Comparison of ENCODE assay signal across 24 cellular contexts in the genomic region with DNA sequence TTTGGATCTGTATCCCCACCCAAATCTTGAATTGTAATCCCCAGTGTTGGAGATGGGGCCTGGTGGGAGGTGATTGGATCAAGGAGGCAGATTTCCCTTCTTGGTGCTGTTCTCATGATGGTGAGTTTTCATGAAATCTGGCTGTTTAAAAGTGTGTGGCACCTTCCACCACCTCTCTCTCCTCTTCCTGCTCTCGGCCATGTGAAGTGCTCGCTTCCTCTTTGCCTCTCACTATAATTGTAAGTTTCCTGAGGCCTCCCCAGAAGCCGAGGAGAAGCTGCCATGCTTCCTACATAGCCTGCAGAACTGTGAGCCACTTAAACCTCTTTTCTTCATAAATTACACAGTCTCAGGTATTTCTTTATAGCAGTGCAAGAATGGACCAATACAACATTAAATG.
"Had no signal": no experiment of that assay in that cellular context is flagged by ENCODE, and none has a peak within 500 bp of the region (broad histone marks: within the 10 kb centered on the region; RNA-seq: fewer than 3 reads in every experiment).

No MANE protein-coding gene starts in this region.

- DNase-seq: dorsolateral prefrontal cortex; effector CD4-positive, alpha-beta T cell; foreskin fibroblast; gastrocnemius medialis; head of caudate nucleus; kidney; mucosa of descending colon; naive B cell; nephron progenitor cell; nucleus accumbens; right cardiac atrium; sigmoid colon; stimulated activated CD4-positive, alpha-beta T cell treated with anti-CD3 and anti-CD28 coated beads, Interleukin-4, amount 100 ng/mL, for 4 hours; stimulated activated naive CD8-positive, alpha-beta T cell treated with anti-CD3 and anti-CD28 coated beads, Interleukin-15, Interleukin-2, amounts not matched to agents 100 U/mL and 50 U/mL, for 24 hours; substantia nigra; upper lobe of left lung had no signal

- ATAC-seq: esophagus mucosa; gastrocnemius medialis; left lobe of liver; mucosa of descending colon; right cardiac atrium; stimulated activated memory B cell treated with anti-CD40 and anti-IgM and Interleukin-4, amounts not matched to agents 10 μg/mL and 1 μg/mL and 100 μg/mL, for 72 hours; stimulated activated naive CD8-positive, alpha-beta T cell treated with anti-CD3 and anti-CD28 coated beads, Interleukin-15, Interleukin-2, amounts not matched to agents 100 U/mL and 50 U/mL, for 24 hours had no signal

- H3K4me3 ChIP-seq: dorsolateral prefrontal cortex, gastrocnemius medialis, lung, mucosa of descending colon, prostate gland, sigmoid colon, thoracic aorta, tibial nerve, upper lobe of left lung had no signal

- H3K9me3 ChIP-seq: gastrocnemius medialis, mucosa of descending colon, prostate gland, sigmoid colon, thoracic aorta, upper lobe of left lung had no signal

- H3K27me3 ChIP-seq: dorsolateral prefrontal cortex, gastrocnemius medialis, sigmoid colon, tibial nerve, upper lobe of left lung had no signal

- H3K36me3 ChIP-seq: prostate gland, thoracic aorta had no signal

- H3K27ac ChIP-seq: dorsolateral prefrontal cortex, epithelial cell of prostate, gastrocnemius medialis, prostate gland, sigmoid colon, thoracic aorta, tibial nerve, upper lobe of left lung had no signal

- H3K4me1 ChIP-seq: gastrocnemius medialis, prostate gland, sigmoid colon, tibial nerve, upper lobe of left lung had no signal
